1 cellular context compared by ENCODE assay signal in the genomic region with DNA sequence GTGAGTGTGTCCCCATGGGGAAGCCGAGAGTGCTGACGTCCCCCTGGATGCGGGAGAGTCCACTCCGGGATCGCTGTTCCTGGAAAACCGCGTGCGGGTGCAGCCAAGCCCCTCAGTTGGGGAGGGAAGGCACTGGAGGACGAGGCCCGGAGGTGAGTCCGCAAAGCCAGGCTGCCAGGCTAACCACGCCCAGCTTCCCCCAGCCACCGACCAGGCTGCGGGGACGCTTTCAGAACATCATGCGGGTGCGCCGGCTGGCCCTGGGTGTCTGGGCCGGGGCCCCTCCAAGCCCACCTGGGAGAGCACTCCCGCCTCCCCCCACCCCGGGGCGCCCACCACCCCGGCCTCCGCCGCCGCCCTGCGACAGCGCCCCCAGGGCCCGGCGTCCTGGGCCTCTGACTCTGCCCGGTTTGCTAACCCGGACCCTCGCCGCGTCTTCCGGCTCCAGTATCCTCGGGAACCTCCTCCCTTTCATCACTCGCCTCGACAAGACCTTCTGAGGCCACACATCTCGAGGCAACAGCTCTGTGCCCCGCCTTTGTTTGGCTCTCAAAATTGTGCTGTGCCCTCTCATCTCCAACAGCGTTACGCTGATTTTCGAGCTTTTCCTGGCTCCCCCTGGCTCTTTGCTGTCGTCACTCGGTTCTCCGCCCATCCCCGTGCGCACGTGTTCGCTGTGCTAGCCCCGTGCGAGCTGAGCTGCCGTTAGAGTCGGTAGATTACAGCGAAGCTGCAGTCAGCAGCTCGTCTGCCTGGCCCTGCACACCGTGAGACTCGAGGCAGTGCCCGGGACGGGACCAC.
A peak's percentile ranks its signal among the peaks of the same experiment; 100 is the strongest.
TF ChIP-seq lines count a peak whose summit lies in the region.

No MANE protein-coding gene starts in this region.

TF ChIP-seq in K562, 482 proteins besides CTCF, POLR2A, EP300 and RAD21 (continued from another document):
- TF ChIP-seq, protein P1, sequence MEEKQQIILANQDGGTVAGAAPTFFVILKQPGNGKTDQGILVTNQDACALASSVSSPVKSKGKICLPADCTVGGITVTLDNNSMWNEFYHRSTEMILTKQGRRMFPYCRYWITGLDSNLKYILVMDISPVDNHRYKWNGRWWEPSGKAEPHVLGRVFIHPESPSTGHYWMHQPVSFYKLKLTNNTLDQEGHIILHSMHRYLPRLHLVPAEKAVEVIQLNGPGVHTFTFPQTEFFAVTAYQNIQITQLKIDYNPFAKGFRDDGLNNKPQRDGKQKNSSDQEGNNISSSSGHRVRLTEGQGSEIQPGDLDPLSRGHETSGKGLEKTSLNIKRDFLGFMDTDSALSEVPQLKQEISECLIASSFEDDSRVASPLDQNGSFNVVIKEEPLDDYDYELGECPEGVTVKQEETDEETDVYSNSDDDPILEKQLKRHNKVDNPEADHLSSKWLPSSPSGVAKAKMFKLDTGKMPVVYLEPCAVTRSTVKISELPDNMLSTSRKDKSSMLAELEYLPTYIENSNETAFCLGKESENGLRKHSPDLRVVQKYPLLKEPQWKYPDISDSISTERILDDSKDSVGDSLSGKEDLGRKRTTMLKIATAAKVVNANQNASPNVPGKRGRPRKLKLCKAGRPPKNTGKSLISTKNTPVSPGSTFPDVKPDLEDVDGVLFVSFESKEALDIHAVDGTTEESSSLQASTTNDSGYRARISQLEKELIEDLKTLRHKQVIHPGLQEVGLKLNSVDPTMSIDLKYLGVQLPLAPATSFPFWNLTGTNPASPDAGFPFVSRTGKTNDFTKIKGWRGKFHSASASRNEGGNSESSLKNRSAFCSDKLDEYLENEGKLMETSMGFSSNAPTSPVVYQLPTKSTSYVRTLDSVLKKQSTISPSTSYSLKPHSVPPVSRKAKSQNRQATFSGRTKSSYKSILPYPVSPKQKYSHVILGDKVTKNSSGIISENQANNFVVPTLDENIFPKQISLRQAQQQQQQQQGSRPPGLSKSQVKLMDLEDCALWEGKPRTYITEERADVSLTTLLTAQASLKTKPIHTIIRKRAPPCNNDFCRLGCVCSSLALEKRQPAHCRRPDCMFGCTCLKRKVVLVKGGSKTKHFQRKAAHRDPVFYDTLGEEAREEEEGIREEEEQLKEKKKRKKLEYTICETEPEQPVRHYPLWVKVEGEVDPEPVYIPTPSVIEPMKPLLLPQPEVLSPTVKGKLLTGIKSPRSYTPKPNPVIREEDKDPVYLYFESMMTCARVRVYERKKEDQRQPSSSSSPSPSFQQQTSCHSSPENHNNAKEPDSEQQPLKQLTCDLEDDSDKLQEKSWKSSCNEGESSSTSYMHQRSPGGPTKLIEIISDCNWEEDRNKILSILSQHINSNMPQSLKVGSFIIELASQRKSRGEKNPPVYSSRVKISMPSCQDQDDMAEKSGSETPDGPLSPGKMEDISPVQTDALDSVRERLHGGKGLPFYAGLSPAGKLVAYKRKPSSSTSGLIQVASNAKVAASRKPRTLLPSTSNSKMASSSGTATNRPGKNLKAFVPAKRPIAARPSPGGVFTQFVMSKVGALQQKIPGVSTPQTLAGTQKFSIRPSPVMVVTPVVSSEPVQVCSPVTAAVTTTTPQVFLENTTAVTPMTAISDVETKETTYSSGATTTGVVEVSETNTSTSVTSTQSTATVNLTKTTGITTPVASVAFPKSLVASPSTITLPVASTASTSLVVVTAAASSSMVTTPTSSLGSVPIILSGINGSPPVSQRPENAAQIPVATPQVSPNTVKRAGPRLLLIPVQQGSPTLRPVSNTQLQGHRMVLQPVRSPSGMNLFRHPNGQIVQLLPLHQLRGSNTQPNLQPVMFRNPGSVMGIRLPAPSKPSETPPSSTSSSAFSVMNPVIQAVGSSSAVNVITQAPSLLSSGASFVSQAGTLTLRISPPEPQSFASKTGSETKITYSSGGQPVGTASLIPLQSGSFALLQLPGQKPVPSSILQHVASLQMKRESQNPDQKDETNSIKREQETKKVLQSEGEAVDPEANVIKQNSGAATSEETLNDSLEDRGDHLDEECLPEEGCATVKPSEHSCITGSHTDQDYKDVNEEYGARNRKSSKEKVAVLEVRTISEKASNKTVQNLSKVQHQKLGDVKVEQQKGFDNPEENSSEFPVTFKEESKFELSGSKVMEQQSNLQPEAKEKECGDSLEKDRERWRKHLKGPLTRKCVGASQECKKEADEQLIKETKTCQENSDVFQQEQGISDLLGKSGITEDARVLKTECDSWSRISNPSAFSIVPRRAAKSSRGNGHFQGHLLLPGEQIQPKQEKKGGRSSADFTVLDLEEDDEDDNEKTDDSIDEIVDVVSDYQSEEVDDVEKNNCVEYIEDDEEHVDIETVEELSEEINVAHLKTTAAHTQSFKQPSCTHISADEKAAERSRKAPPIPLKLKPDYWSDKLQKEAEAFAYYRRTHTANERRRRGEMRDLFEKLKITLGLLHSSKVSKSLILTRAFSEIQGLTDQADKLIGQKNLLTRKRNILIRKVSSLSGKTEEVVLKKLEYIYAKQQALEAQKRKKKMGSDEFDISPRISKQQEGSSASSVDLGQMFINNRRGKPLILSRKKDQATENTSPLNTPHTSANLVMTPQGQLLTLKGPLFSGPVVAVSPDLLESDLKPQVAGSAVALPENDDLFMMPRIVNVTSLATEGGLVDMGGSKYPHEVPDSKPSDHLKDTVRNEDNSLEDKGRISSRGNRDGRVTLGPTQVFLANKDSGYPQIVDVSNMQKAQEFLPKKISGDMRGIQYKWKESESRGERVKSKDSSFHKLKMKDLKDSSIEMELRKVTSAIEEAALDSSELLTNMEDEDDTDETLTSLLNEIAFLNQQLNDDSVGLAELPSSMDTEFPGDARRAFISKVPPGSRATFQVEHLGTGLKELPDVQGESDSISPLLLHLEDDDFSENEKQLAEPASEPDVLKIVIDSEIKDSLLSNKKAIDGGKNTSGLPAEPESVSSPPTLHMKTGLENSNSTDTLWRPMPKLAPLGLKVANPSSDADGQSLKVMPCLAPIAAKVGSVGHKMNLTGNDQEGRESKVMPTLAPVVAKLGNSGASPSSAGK (IDR thresholded peaks at IDR 0.05) = peak; percentile 53; the same call in 1 of the 2 replicates
- TF ChIP-seq, protein P2, sequence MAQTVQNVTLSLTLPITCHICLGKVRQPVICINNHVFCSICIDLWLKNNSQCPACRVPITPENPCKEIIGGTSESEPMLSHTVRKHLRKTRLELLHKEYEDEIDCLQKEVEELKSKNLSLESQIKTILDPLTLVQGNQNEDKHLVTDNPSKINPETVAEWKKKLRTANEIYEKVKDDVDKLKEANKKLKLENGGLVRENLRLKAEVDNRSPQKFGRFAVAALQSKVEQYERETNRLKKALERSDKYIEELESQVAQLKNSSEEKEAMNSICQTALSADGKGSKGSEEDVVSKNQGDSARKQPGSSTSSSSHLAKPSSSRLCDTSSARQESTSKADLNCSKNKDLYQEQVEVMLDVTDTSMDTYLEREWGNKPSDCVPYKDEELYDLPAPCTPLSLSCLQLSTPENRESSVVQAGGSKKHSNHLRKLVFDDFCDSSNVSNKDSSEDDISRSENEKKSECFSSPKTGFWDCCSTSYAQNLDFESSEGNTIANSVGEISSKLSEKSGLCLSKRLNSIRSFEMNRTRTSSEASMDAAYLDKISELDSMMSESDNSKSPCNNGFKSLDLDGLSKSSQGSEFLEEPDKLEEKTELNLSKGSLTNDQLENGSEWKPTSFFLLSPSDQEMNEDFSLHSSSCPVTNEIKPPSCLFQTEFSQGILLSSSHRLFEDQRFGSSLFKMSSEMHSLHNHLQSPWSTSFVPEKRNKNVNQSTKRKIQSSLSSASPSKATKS (CRISPR knock-in tag; IDR thresholded peaks at IDR 0.05) = no peak
